19 cellular contexts compared by ENCODE assay signal in genomic region chr6:85004283-85005010, GRCh38.
"Had no signal": no experiment of that assay in that cellular context is flagged by ENCODE, and none has a peak within 500 bp of the region (broad histone marks: within the 10 kb centered on the region; RNA-seq: fewer than 3 reads in every experiment).

No MANE protein-coding gene starts in this region.

- ATAC-seq: body of pancreas; stimulated activated naive CD8-positive, alpha-beta T cell treated with anti-CD3 and anti-CD28 coated beads, Interleukin-15, amount 100 ng/mL, for 72 hours; upper lobe of right lung; WTC11 had no signal

- FAIRE-seq: kidney, TTC549 had no signal

- H3K4me1 ChIP-seq: body of pancreas, esophagus muscularis mucosa, psoas muscle, sigmoid colon, testis, upper lobe of right lung had no signal

- H3K27me3 ChIP-seq: body of pancreas, esophagus muscularis mucosa, sigmoid colon, testis, upper lobe of right lung had no signal

- DNase-seq: activated CD4-positive, alpha-beta T cell treated with anti-CD3 and anti-CD28 coated beads, Interleukin-2, amount 10 ng/mL, durations not matched to agents 24 days and 14 days; activated CD8-positive, alpha-beta memory T cell treated with anti-CD3 and anti-CD28 coated beads, Interleukin-2, amount 50 U/mL, for 48 hours; activated gamma-delta T cell treated with Interleukin-2 at 50 U/mL for 16 hours; amniotic stem cell; body of pancreas; effector CD4-positive, alpha-beta T cell; hypothalamus; kidney; psoas muscle; sigmoid colon; stimulated activated CD4-positive, alpha-beta T cell treated with anti-CD3 and anti-CD28 coated beads, Interleukin-1b, Interleukin-23, amount 100 ng/mL, for 48 hours; stimulated activated naive CD8-positive, alpha-beta T cell treated with anti-CD3 and anti-CD28 coated beads, Interleukin-15, amount 100 ng/mL, for 72 hours; T-helper 2 cell; testis; upper lobe of right lung had no signal

- H3K27ac ChIP-seq: body of pancreas, coronary artery, esophagus muscularis mucosa, psoas muscle, sigmoid colon, testis, upper lobe of right lung had no signal

- H3K4me3 ChIP-seq: body of pancreas, coronary artery, esophagus muscularis mucosa, psoas muscle, sigmoid colon, testis, upper lobe of right lung had no signal

- H3K36me3 ChIP-seq: esophagus muscularis mucosa, sigmoid colon, upper lobe of right lung had no signal

- H3K9me3 ChIP-seq: body of pancreas, esophagus muscularis mucosa, psoas muscle, sigmoid colon, testis, upper lobe of right lung had no signal
